23 cellular contexts compared by ENCODE assay signal in the genomic region with DNA sequence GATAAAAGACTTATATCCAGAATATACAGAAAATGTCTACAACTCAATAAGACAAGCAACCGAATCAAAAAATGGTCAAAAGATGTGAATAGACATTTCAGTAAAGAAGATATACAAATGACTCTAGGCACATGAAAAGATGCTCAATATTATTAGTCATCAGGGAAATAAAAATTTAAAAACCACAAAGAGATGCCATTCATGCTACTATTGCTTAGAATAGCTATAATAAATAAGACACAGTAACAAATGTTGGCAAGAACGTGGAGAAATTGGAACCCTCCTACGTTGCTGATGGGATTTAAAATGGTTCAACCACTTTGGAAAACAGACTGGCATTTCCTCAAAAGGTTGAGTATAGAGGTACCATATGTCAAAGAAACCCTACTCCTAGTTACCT. TPM values are rescaled to one million over a fixed set of nuclear protein-coding genes. Genes with fewer than 3 reads are reported as not detected.
A peak's percentile ranks its signal among the peaks of the same experiment; 100 is the strongest.
DNase-seq lines count a peak whose midpoint lies in the region; ATAC-seq and TF ChIP-seq lines count a peak whose summit lies in the region.
"Had no signal": no experiment of that assay in that cellular context is flagged by ENCODE, and none has a peak within 500 bp of the region (broad histone marks: within the 10 kb centered on the region; RNA-seq: fewer than 3 reads in every experiment).

No MANE protein-coding gene starts in this region.

- TF ChIP-seq CTCF in AG09309 (IDR thresholded peaks at IDR 0.05; ENCODE audit: control insufficient read depth, insufficient read depth, low read depth, low read length, missing control alignments): no peak
- no peak for TF ChIP-seq CTCF in HFFc6 (IDR thresholded peaks at IDR 0.05)
- TF ChIP-seq CTCF in heart right ventricle (IDR thresholded peaks at IDR 0.05): no peak

- H3K9me3 Mint-ChIP-seq in HFFc6 (no peaks in the 10 kb centered on the region; the same call in none of the 2 replicates), T-cell (no peaks in the 10 kb centered on the region)
- H3K9me3 Mint-ChIP-seq in activated naive CD4-positive, alpha-beta T cell treated with anti-CD3 and anti-CD28 coated beads, Interleukin-2, amount 10 ng/mL, durations not matched to agents 7 days and 5 days: peaks cover 2% of the 10 kb centered on the region
- H3K9me3 Mint-ChIP-seq: activated naive CD4-positive, alpha-beta T cell treated with anti-CD3 and anti-CD28 coated beads, Interleukin-2, amount 50 U/mL, for 72 hours; endodermal cell; naive B cell had no signal

- H3K4me3 ChIP-seq in AG09309 (ENCODE audit: control insufficient read depth, low read depth, low read length) (no peak overlapping the region), heart right ventricle (no peak overlapping the region)
- H3K4me3 ChIP-seq: body of pancreas, coronary artery, lung had no signal

- in situ Hi-C loops in KBM-7 (cut with MboI; ENCODE audit: low pct_unique_long_range_greater_than_20kb, low sequenced_read_pairs): no loop called here

- DNase-seq in AG09309 (ENCODE audit: low read depth) (peak; percentile 24), HFFc6 (peak; percentile 74), astrocyte of the hippocampus (ENCODE audit: low read depth, low spot score) (peak; percentile 11), hepatic stellate cell (ENCODE audit: low spot score) (peak; percentile 7), heart right ventricle (no peak), KBM-7 (no peak), T-cell (no peak)
- DNase-seq in activated naive CD4-positive, alpha-beta T cell treated with anti-CD3 and anti-CD28 coated beads, Interleukin-2, amount 10 ng/mL, durations not matched to agents 7 days and 5 days: no peak
- DNase-seq: ACHN; activated T-cell treated with anti-CD3 and anti-CD28 coated beads, Interleukin-2, amount 50 U/mL, for 48 hours; body of pancreas; endodermal cell; GDM1; MV-4-11; naive B cell; NCI-H187; NCI-H446 treated with DMSO at 0.1 percent for 48 hours; NK-92 treated with Interleukin-12 subunit alpha and Interleukin-12 subunit beta, amount 100 ng/mL, for 24 hours; stimulated activated CD4-positive, alpha-beta T cell treated with anti-CD3 and anti-CD28 coated beads, Interleukin-15, amount 100 ng/mL, for 24 hours; substantia nigra had no signal

- H3K4me1 Mint-ChIP-seq in HFFc6 (ENCODE audit: low read depth): peaks cover 24% of the 10 kb centered on the region
- H3K4me1 Mint-ChIP-seq in activated naive CD4-positive, alpha-beta T cell treated with anti-CD3 and anti-CD28 coated beads, Interleukin-2, amount 10 ng/mL, durations not matched to agents 7 days and 5 days: no peaks in the 10 kb centered on the region
- H3K4me1 Mint-ChIP-seq in T-cell: peaks cover 0 to 4% (median 2%) of the 10 kb centered on the region in 3 donors
- H3K4me1 Mint-ChIP-seq: endodermal cell had no signal

- H3K4me3 Mint-ChIP-seq in HFFc6: 0 out of 2 replicates have a peak overlapping the region, but pooled peaks have one; percentile 11
- H3K4me3 Mint-ChIP-seq in activated naive CD4-positive, alpha-beta T cell treated with anti-CD3 and anti-CD28 coated beads, Interleukin-2, amount 10 ng/mL, durations not matched to agents 7 days and 5 days: no peak overlapping the region
- no peak overlapping the region for H3K4me3 Mint-ChIP-seq in T-cell
- H3K4me3 Mint-ChIP-seq: endodermal cell, naive B cell had no signal

- H3K27ac Mint-ChIP-seq in HFFc6: 0 out of 2 replicates have a peak overlapping the region, but pooled peaks have one; percentile 19
- H3K27ac Mint-ChIP-seq in activated naive CD4-positive, alpha-beta T cell treated with anti-CD3 and anti-CD28 coated beads, Interleukin-2, amount 10 ng/mL, durations not matched to agents 7 days and 5 days: no peak overlapping the region
- H3K27ac Mint-ChIP-seq in T-cell: no peak overlapping the region
- H3K27ac Mint-ChIP-seq: activated naive CD4-positive, alpha-beta T cell treated with anti-CD3 and anti-CD28 coated beads, Interleukin-2, amount 50 U/mL, for 72 hours; endodermal cell had no signal

- WGBS in heart right ventricle, 2 donors: 93 to 97% methylated on average over 3 of the region's 3 CpGs

- peaks cover 62% of the 10 kb centered on the region for H3K36me3 Mint-ChIP-seq in HFFc6 (ENCODE audit: low read depth)
- peaks cover 49% of the 10 kb centered on the region for H3K36me3 Mint-ChIP-seq in activated naive CD4-positive, alpha-beta T cell treated with anti-CD3 and anti-CD28 coated beads, Interleukin-2, amount 10 ng/mL, durations not matched to agents 7 days and 5 days
- H3K36me3 Mint-ChIP-seq in T-cell: peaks cover 56% of the 10 kb centered on the region

- peaks cover 0 to 51% (median 12%) of the 10 kb centered on the region in 9 donors for H3K36me3 ChIP-seq in heart right ventricle

- H3K27ac ChIP-seq in heart right ventricle: no peak overlapping the region
- H3K27ac ChIP-seq: body of pancreas, coronary artery had no signal

- peaks cover 0 to 9% (median 0%) of the 10 kb centered on the region in 9 donors for H3K4me1 ChIP-seq in heart right ventricle
- H3K4me1 ChIP-seq: body of pancreas had no signal

- no peak for ATAC-seq in heart right ventricle
- no peak for ATAC-seq in T-cell (replicated peaks in 1 of 4)
- ATAC-seq: activated naive CD4-positive, alpha-beta T cell treated with anti-CD3 and anti-CD28 coated beads, Interleukin-2, amount 50 U/mL, for 72 hours; body of pancreas had no signal

- POLR2A ChIA-PET in T-cell (lab: Charles Lee): no interaction called here

- no peaks in the 10 kb centered on the region for H3K27me3 Mint-ChIP-seq in HFFc6 (ENCODE audit: insufficient read depth)
- H3K27me3 Mint-ChIP-seq in activated naive CD4-positive, alpha-beta T cell treated with anti-CD3 and anti-CD28 coated beads, Interleukin-2, amount 10 ng/mL, durations not matched to agents 7 days and 5 days: no peaks in the 10 kb centered on the region
- H3K27me3 Mint-ChIP-seq in T-cell: no peaks in the 10 kb centered on the region
- H3K27me3 Mint-ChIP-seq: naive B cell had no signal

- no peaks in the 10 kb centered on the region for H3K27me3 ChIP-seq in heart right ventricle
- H3K27me3 ChIP-seq: body of pancreas had no signal

- intact Hi-C loops in heart right ventricle (cut with DNase I): loop anchor here in 1 of 10 donors (5.0 kb wide), 1 partner anchor 39 kb away; a partner anchor contains a TSS

- H3K9me3 ChIP-seq in heart right ventricle: no peaks in the 10 kb centered on the region
- H3K9me3 ChIP-seq: body of pancreas had no signal

- CTCF ChIA-PET in activated naive CD4-positive, alpha-beta T cell treated with anti-CD3 and anti-CD28 coated beads, Interleukin-2, amount 10 ng/mL, durations not matched to agents 7 days and 5 days (lab: Charles Lee): no interaction called here
- CTCF ChIA-PET in T-cell (lab: Charles Lee): no interaction called here

RNA-seq across cellular contexts. Expression of a gene that starts 39.8 kb away (rescaled TPM):
- 10 to 100 TPM; 25.5 to 30.8 (median 28.7) TPM for total RNA-seq in HFFc6 (2021; fragmentation: NEBNext Ultra II Directional; extraction: Animal tissue kit (Norgen Biotek cat#: 25700))
- 10 to 100 TPM; 18.4 to 27.2 (median 23.8) TPM for total RNA-seq in heart right ventricle
- polyA plus RNA-seq in heart right ventricle: 1 to 10 TPM; 4.0 to 6.6 TPM
- 10 to 100 TPM; 21.8 to 26.2 (median 25.0) TPM for total RNA-seq in T-cell

RNA-seq across cellular contexts. Expression of a gene that starts 40.0 kb away (rescaled TPM):
- 10 to 100 TPM; 19.4 to 28.3 (median 22.4) TPM for total RNA-seq in HFFc6 (2021; fragmentation: NEBNext Ultra II Directional; extraction: Animal tissue kit (Norgen Biotek cat#: 25700))
- total RNA-seq in heart right ventricle (10 to 100 TPM; 23.1 to 47.6 (median 37.9) TPM), T-cell (10 to 100 TPM; 35.7 to 39.4 (median 38.0) TPM)
- polyA plus RNA-seq in heart right ventricle: 1 to 10 TPM; 6.3 to 8.5 TPM

RNA-seq across cellular contexts. Expression of a gene that starts 59.8 kb away (rescaled TPM):
- under 1 TPM in 5 of 6 experiments, not detected in 1; 0.09 to 0.17 (median 0.14) TPM for total RNA-seq in HFFc6 (2021; fragmentation: NEBNext Ultra II Directional; extraction: Animal tissue kit (Norgen Biotek cat#: 25700))
- total RNA-seq in heart right ventricle (under 1 TPM in 4 of 10 donors, not detected in 6; 0.10 to 0.30 (median 0.21) TPM), T-cell (under 1 TPM in 4 of 5 donors, not detected in 1; 0.28 to 0.85 (median 0.33) TPM)
- under 1 TPM; 0.04 to 0.37 TPM for polyA plus RNA-seq in heart right ventricle

Comparison
In these comparisons a context has a peak if more than half of its experiments do, and no peak if none do; other contexts are left out.
1. DNase-seq: peak in AG09309 (single experiment), HFFc6 (single experiment), astrocyte of the hippocampus (single experiment) and hepatic stellate cell (single experiment); none in heart right ventricle (0 of 2), activated naive CD4-positive, alpha-beta T cell treated with anti-CD3 and anti-CD28 coated beads, Interleukin-2, amount 10 ng/mL, durations not matched to agents 7 days and 5 days (single experiment), KBM-7 (single experiment) and T-cell (0 of 34).